In the genomic region with DNA sequence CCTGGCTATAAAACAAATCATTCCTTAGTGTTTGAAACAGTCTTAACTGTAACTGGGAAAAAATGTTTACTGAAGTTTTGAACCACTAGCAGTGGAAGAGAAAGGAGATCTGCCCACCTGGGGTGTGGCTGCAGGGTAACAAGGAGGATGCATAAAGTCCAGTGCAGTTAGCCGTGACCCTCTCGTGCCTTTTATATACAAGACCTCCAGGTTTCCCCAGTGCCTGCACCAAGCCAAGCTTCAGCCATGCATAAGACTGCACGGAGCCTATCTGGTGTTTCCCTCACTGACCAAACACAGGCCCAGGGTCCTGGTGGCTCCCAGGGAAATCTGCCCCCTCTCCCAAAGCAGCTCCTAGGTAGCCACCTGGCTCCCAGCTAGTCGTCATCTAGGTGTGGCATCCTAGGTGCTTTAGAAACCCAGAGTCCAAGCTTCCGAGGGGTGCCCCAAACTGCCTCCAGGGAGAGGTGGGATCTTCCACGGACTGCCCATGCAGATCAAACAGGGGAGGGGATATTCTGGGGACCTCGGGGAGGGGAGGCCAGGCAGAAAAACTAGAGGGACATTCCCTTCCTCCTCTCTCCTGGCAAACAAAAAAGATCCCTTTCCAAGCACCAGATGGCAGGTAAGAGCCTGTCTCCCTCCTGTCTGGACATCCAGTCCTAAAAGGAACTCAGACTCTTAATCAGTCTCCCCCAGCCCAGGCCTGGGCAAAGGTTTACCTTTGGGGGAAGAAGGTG, we compare ENCODE assay signal across 1 cellular context.
TF ChIP-seq lines count a peak whose summit lies in the region.

No MANE protein-coding gene starts in this region.

TF ChIP-seq in liver, 16 proteins besides CTCF, POLR2A, EP300 and RAD21 (continued from another document):
- no peak for TF ChIP-seq REST (IDR thresholded peaks at IDR 0.05)
- no peak for TF ChIP-seq MAX (IDR thresholded peaks at IDR 0.05)
- TF ChIP-seq GABPA (IDR thresholded peaks at IDR 0.05 in 1 of 2, conservative IDR thresholded peaks at IDR 0.05 in 1 of 2) = no peak
